Comparison of ENCODE assay signal across 8 cellular contexts in the genomic region with DNA sequence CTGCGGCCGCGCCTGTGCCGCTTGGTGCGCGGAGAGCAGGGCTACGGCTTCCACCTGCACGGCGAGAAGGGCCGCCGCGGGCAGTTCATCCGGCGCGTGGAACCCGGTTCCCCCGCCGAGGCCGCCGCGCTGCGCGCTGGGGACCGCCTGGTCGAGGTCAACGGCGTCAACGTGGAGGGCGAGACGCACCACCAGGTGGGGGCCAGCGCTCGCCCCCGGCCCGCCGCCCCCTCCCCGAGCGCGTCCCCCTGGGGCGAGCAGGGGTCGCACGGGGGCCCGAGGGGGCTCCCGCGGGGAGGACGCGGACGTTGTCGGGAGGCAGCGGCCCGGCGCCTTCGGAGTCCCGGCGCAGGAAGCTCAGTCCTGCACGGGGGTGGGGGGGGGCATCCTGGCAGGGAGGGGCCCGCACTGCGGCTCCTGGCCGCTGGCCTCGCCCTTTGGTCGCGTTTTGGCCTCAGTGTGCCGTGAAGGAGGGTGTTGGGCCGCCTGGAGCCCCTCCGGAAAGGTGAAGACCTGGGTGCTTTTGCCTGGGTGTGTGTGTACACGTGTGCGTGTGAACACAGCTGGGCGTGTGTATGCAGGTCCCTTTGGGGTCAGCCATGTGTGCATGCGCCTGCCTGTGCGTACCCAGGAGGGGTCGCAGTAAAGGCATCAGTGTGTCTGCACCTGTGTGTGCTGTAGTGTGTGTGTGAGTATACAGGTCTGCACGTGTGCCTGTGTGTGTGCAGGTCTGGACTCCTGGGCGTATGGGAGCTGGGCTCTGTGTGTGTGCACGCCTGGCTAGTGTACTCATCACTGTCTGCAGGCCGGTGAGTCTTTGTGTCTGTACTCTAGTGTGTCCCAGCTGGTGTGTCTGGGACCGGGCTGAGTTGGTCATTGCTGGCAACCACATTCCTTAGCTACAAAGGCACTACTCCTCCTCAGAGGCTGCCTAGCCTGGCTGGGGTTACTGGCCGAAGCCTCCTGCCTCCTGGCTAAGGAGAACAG. TPM values are rescaled to one million over a fixed set of nuclear protein-coding genes. Genes with fewer than 3 reads are reported as not detected.
DNase-seq lines count a peak whose midpoint lies in the region; ATAC-seq and TF ChIP-seq lines count a peak whose summit lies in the region.

No MANE protein-coding gene starts in this region.

- peaks cover 5% of the 10 kb centered on the region for H3K27me3 ChIP-seq in CD8-positive, alpha-beta memory T cell (ENCODE audit: insufficient read depth, low read length, poor library complexity, severe bottlenecking)
- no peaks in the 10 kb centered on the region for H3K27me3 ChIP-seq in MG63
- no peaks in the 10 kb centered on the region for H3K27me3 ChIP-seq in liver (ENCODE audit: control insufficient read depth in 4 of 4, insufficient read depth in 4 of 4, low read length in 3 of 4)
- no peaks in the 10 kb centered on the region for H3K27me3 ChIP-seq in upper lobe of left lung

- peak in 1 of 2 donors; percentile 14 for TF ChIP-seq RAD21 in liver (IDR thresholded peaks at IDR 0.05)

- peak overlapping the region; percentile 64 to 94 for H3K9ac ChIP-seq in liver (ENCODE audit: low read depth in 1 of 2, low read length in 2 of 2)

- peak in 2 of 5 donors; percentile 7 to 32 for DNase-seq in CD8-positive, alpha-beta memory T cell
- DNase-seq in MG63 (peak; percentile 39), upper lobe of left lung (peak in 1 of 2 donors; percentile 89), NCI-H774 (lab: John Stamatoyannopoulos, UW) (no peak), nucleus accumbens (lab: John Stamatoyannopoulos, UW) (no peak), NCI-H1048 (lab: John Stamatoyannopoulos, UW) (no peak)

- H3K27ac Mint-ChIP-seq in CD8-positive, alpha-beta memory T cell, result peak overlapping the region in 4 of 8 donors; percentile 23 to 60 (median 50)
- H3K27ac Mint-ChIP-seq in brain, result peak overlapping the region in 3 of 5 experiments; percentile 80 to 85 (median 83)

- H3K27ac ChIP-seq in CD8-positive, alpha-beta memory T cell (ENCODE audit: low read depth, low read length), result peak overlapping the region; percentile 1
- peak overlapping the region; percentile 49 to 65 for H3K27ac ChIP-seq in liver (ENCODE audit: low read depth in 1 of 2, low read length in 2 of 2)
- H3K27ac ChIP-seq in upper lobe of left lung, result peak overlapping the region; percentile 71 to 95 (median 78)

- peaks cover 25% of the 10 kb centered on the region for H3K4me1 ChIP-seq in CD8-positive, alpha-beta memory T cell (ENCODE audit: insufficient read depth, low read length)
- H3K4me1 ChIP-seq in liver (ENCODE audit: control insufficient read depth in 4 of 4, insufficient read depth in 4 of 4, low read length in 3 of 4), result peaks cover 24 to 83% (median 65%) of the 10 kb centered on the region in 4 donors
- H3K4me1 ChIP-seq in upper lobe of left lung, result peaks cover 53 to 76% (median 63%) of the 10 kb centered on the region in 4 donors

- no peak for TF ChIP-seq CTCF in brain (conservative IDR thresholded peaks at IDR 0.05)
- no peak for TF ChIP-seq CTCF in liver (IDR thresholded peaks at IDR 0.05; ENCODE audit: low read depth, low read length, missing input control)
- no peak for TF ChIP-seq CTCF in upper lobe of left lung (IDR thresholded peaks at IDR 0.05)

- H3K36me3 Mint-ChIP-seq in CD8-positive, alpha-beta memory T cell, result no peaks in the 10 kb centered on the region
- H3K36me3 Mint-ChIP-seq in brain, result no peaks in the 10 kb centered on the region

- no peak for TF ChIP-seq POLR2A in upper lobe of left lung (IDR thresholded peaks at IDR 0.05)

- H3K36me3 ChIP-seq in CD8-positive, alpha-beta memory T cell (ENCODE audit: insufficient read depth, low read length), result no peaks in the 10 kb centered on the region
- no peaks in the 10 kb centered on the region for H3K36me3 ChIP-seq in MG63
- no peaks in the 10 kb centered on the region for H3K36me3 ChIP-seq in liver (ENCODE audit: control insufficient read depth in 4 of 4, insufficient read depth in 3 of 4, low read depth in 1 of 4, low read length in 3 of 4)
- H3K36me3 ChIP-seq in upper lobe of left lung, result peaks cover 0 to 11% (median 0%) of the 10 kb centered on the region in 4 donors

- no peaks in the 10 kb centered on the region for H3K9me3 ChIP-seq in CD8-positive, alpha-beta memory T cell (ENCODE audit: low read length)
- H3K9me3 ChIP-seq in MG63 (no peaks in the 10 kb centered on the region), liver (ENCODE audit: control insufficient read depth in 4 of 4, low read length in 3 of 4) (no peaks in the 10 kb centered on the region), upper lobe of left lung (no peaks in the 10 kb centered on the region)

- H3K9me3 Mint-ChIP-seq in CD8-positive, alpha-beta memory T cell, result no peaks in the 10 kb centered on the region
- H3K9me3 Mint-ChIP-seq in brain, result peaks cover 0 to 3% (median 0%) of the 10 kb centered on the region in 5 experiments

- CTCF ChIA-PET in CD8-positive, alpha-beta memory T cell (lab: Charles Lee), result interaction anchor here (1.3 to 1.8 kb wide), 2 partner anchors 113 to 125 kb away, joined by 4 to 9 read pairs; no protein-coding TSS in a partner anchor

- no peak for ATAC-seq in upper lobe of left lung (ENCODE audit: low FRiP score in 2 of 2)

- POLR2A ChIA-PET in CD8-positive, alpha-beta memory T cell (lab: Charles Lee), result no interaction called here

- H3K4me1 Mint-ChIP-seq in CD8-positive, alpha-beta memory T cell, result peaks cover 11 to 26% (median 18%) of the 10 kb centered on the region in 3 donors
- peaks cover 22% of the 10 kb centered on the region for H3K4me1 Mint-ChIP-seq in brain

- 3% methylated on average over 76 of the region's 76 CpGs for WGBS in liver
- 0 to 6% methylated on average over 7 to 40 of the region's 76 CpGs for WGBS in upper lobe of left lung, 2 donors

- no peak overlapping the region for H3K4me3 ChIP-seq in CD8-positive, alpha-beta memory T cell (ENCODE audit: low read length)
- H3K4me3 ChIP-seq in MG63 (peak overlapping the region; percentile 38), liver (ENCODE audit: low read depth in 1 of 3, low read length in 3 of 3) (peak overlapping the region; percentile 89 to 99 (median 89)), upper lobe of left lung (peak overlapping the region; percentile 82 to 97 (median 88))

- TF ChIP-seq EP300 in upper lobe of left lung (IDR thresholded peaks at IDR 0.05), result no peak

- peaks cover 4 to 5% of the 10 kb centered on the region in 2 donors for H3K27me3 Mint-ChIP-seq in CD8-positive, alpha-beta memory T cell
- H3K27me3 Mint-ChIP-seq in brain, result peaks cover 47% of the 10 kb centered on the region

- peak overlapping the region; percentile 80 to 89 (median 80) for H3K4me3 Mint-ChIP-seq in CD8-positive, alpha-beta memory T cell
- peak overlapping the region; percentile 83 to 92 (median 87) for H3K4me3 Mint-ChIP-seq in brain

TF ChIP-seq in liver, 16 proteins besides CTCF, POLR2A, EP300 and RAD21 (continues in another document):
- TF ChIP-seq TAF1 (conservative IDR thresholded peaks at IDR 0.05) (no peak), HNF4A (conservative IDR thresholded peaks at IDR 0.05) (no peak), FOXA1 (IDR thresholded peaks at IDR 0.05) (no peak)

RNA-seq across cellular contexts. Expression of gene NHERF2, which starts 0.6 kb away (rescaled TPM):
- 1 to 10 TPM; 3.0 to 4.1 TPM for total RNA-seq in CD8-positive, alpha-beta memory T cell
- polyA plus RNA-seq in CD8-positive, alpha-beta memory T cell, result 0.51 TPM
- 15.9 and 19.0 TPM in 2 replicates for total RNA-seq in MG63 (2014; rRNA removed; shearing (Covaris generic); ENCODE audit: low replicate concordance)
- polyA plus RNA-seq in brain (ENCODE audit: insufficient read depth, low read depth, low replicate concordance) (112 TPM), liver (100 to 1,000 TPM in 1 of 2 donors, 10 to 100 TPM in 1; 62.4 to 205 TPM)
- total RNA-seq in liver (10 to 100 TPM; 36.6 to 85.8 TPM), upper lobe of left lung (100 to 1,000 TPM; 131 to 604 (median 283) TPM)

RNA-seq across cellular contexts. Expression of gene NPW, which starts 7.7 kb away (rescaled TPM):
- 10 to 100 TPM in 1 of 2 experiments, 1 to 10 TPM in 1; 9.4 to 12.5 TPM for total RNA-seq in CD8-positive, alpha-beta memory T cell
- not detected for polyA plus RNA-seq in CD8-positive, alpha-beta memory T cell
- not detected in 2 replicates for total RNA-seq in MG63 (2014; rRNA removed; shearing (Covaris generic); ENCODE audit: low replicate concordance)
- polyA plus RNA-seq in brain (ENCODE audit: insufficient read depth, low read depth, low replicate concordance) (4.3 TPM), liver (10 to 100 TPM in 1 of 2 donors, 1 to 10 TPM in 1; 9.9 to 20.6 TPM)
- total RNA-seq in liver (1 to 10 TPM; 1.3 to 8.4 TPM), upper lobe of left lung (under 1 TPM in 2 of 6 donors, not detected in 4; 0.67 to 0.80 TPM)

RNA-seq across cellular contexts. Expression of gene ZNF598, which starts 17.7 kb away (rescaled TPM):
- 10 to 100 TPM; 91.8 to 96.6 TPM for total RNA-seq in CD8-positive, alpha-beta memory T cell
- polyA plus RNA-seq in CD8-positive, alpha-beta memory T cell, result 11.3 TPM
- total RNA-seq in MG63 (2014; rRNA removed; shearing (Covaris generic); ENCODE audit: low replicate concordance), result 75.0 and 86.5 TPM in 2 replicates
- polyA plus RNA-seq in brain (ENCODE audit: insufficient read depth, low read depth, low replicate concordance) (32.5 TPM), liver (10 to 100 TPM in 1 of 2 donors, 1 to 10 TPM in 1; 2.7 to 28.4 TPM)
- total RNA-seq in liver (10 to 100 TPM; 12.8 to 19.7 TPM), upper lobe of left lung (10 to 100 TPM; 20.1 to 62.8 (median 41.7) TPM)

RNA-seq across cellular contexts. Expression of gene NTHL1, which starts 20.3 kb away (rescaled TPM):
- 10 to 100 TPM; 28.7 to 29.5 TPM for total RNA-seq in CD8-positive, alpha-beta memory T cell
- 16.3 TPM for polyA plus RNA-seq in CD8-positive, alpha-beta memory T cell
- total RNA-seq in MG63 (2014; rRNA removed; shearing (Covaris generic); ENCODE audit: low replicate concordance), result 57.1 and 74.7 TPM in 2 replicates
- polyA plus RNA-seq in brain (ENCODE audit: insufficient read depth, low read depth, low replicate concordance), result 66.3 TPM
- 10 to 100 TPM; 10.4 to 12.7 TPM for total RNA-seq in liver
- polyA plus RNA-seq in liver, result 100 to 1,000 TPM in 1 of 2 donors, 10 to 100 TPM in 1; 25.4 to 166 TPM
- total RNA-seq in upper lobe of left lung, result 10 to 100 TPM; 17.8 to 43.6 (median 28.8) TPM

RNA-seq across cellular contexts. Expression of gene TSC2, which starts 20.5 kb away (rescaled TPM):
- 10 to 100 TPM; 79.3 to 86.3 TPM for total RNA-seq in CD8-positive, alpha-beta memory T cell
- 46.4 TPM for polyA plus RNA-seq in CD8-positive, alpha-beta memory T cell
- 24.1 and 64.4 TPM in 2 replicates for total RNA-seq in MG63 (2014; rRNA removed; shearing (Covaris generic); ENCODE audit: low replicate concordance)
- 72.7 TPM for polyA plus RNA-seq in brain (ENCODE audit: insufficient read depth, low read depth, low replicate concordance)
- total RNA-seq in liver, result 10 to 100 TPM; 28.3 to 51.2 TPM
- polyA plus RNA-seq in liver, result 10 to 100 TPM; 23.3 to 29.1 TPM
- 100 to 1,000 TPM in 4 of 6 donors, 10 to 100 TPM in 2; 47.3 to 296 (median 118) TPM for total RNA-seq in upper lobe of left lung

Comparison
In these comparisons a context has a peak if more than half of its experiments do, and no peak if none do; other contexts are left out.
1. H3K27ac ChIP-seq: peak in every context shown above with its lines; median percentile 78 in upper lobe of left lung; 57 in liver; 1 in CD8-positive, alpha-beta memory T cell.